11 cellular contexts compared by ENCODE assay signal in genomic region chr7:134933460-134934068, GRCh38. TPM values are rescaled to one million over a fixed set of nuclear protein-coding genes. Genes with fewer than 3 reads are reported as not detected.
A peak's percentile ranks its signal among the peaks of the same experiment; 100 is the strongest.
DNase-seq lines count a peak whose midpoint lies in the region; ATAC-seq and TF ChIP-seq lines count a peak whose summit lies in the region.
"Had no signal": no experiment of that assay in that cellular context is flagged by ENCODE, and none has a peak within 500 bp of the region (broad histone marks: within the 10 kb centered on the region; RNA-seq: fewer than 3 reads in every experiment).

No MANE protein-coding gene starts in this region.

- H3K4me1 ChIP-seq in spleen = peaks cover 4 to 41% (median 16%) of the 10 kb centered on the region in 6 donors

- peak overlapping the region; percentile 22 for H3K4me3 Mint-ChIP-seq in activated CD4-positive, alpha-beta T cell treated with anti-CD3 and anti-CD28 coated beads, Interleukin-2, amount 10 ng/mL, durations not matched to agents 24 days and 14 days
- peak overlapping the region; percentile 73 to 87 (median 78) for H3K4me3 Mint-ChIP-seq in IgD-negative memory B cell

- H3K36me3 ChIP-seq in spleen = peaks cover 0 to 8% (median 0%) of the 10 kb centered on the region in 6 donors

- H3K4me1 Mint-ChIP-seq in activated CD4-positive, alpha-beta T cell treated with anti-CD3 and anti-CD28 coated beads, Interleukin-2, amount 10 ng/mL, durations not matched to agents 24 days and 14 days = peaks cover 10% of the 10 kb centered on the region
- peaks cover 14 to 28% (median 15%) of the 10 kb centered on the region in 3 donors for H3K4me1 Mint-ChIP-seq in IgD-negative memory B cell

- ATAC-seq in HG03354 (IDR thresholded peaks at IDR 0.05; ENCODE audit: poor library complexity, severe bottlenecking, unreplicated experiment) = no peak

- H3K4me3 ChIP-seq in dorsolateral prefrontal cortex (peak overlapping the region in 8 of 59 donors; percentile 0 to 14 (median 4)), spleen (peak overlapping the region in 2 of 8 donors; percentile 8 to 43)

- H3K27ac Mint-ChIP-seq in activated CD4-positive, alpha-beta T cell treated with anti-CD3 and anti-CD28 coated beads, Interleukin-2, amount 10 ng/mL, durations not matched to agents 24 days and 14 days = no peak overlapping the region
- peak overlapping the region in 2 of 3 donors; percentile 63 to 85 for H3K27ac Mint-ChIP-seq in IgD-negative memory B cell

- DNase-seq in activated CD4-positive, alpha-beta T cell treated with anti-CD3 and anti-CD28 coated beads, Interleukin-2, amount 10 ng/mL, durations not matched to agents 24 days and 14 days = no peak
- DNase-seq in activated CD4-positive, alpha-beta T cell treated with anti-CD3 and anti-CD28 coated beads, Interleukin-2, amount 50 U/mL, for 1 hour = no peak
- DNase-seq in dorsolateral prefrontal cortex (no peak), spleen (no peak), iPS-NIHi11 (ENCODE audit: low spot score) (no peak), HuH-7.5 (ENCODE audit: low spot score) (no peak)
- DNase-seq: activated CD4-positive, alpha-beta T cell treated with anti-CD3 and anti-CD28 coated beads for 1 hour; NCI-H226; nucleus accumbens had no signal

- peaks cover 3% of the 10 kb centered on the region for H3K9me3 Mint-ChIP-seq in activated CD4-positive, alpha-beta T cell treated with anti-CD3 and anti-CD28 coated beads, Interleukin-2, amount 10 ng/mL, durations not matched to agents 24 days and 14 days
- H3K9me3 Mint-ChIP-seq in IgD-negative memory B cell = peaks cover 0 to 6% (median 0%) of the 10 kb centered on the region in 3 donors

- WGBS in spleen, 5 donors = 65 to 73% (median 71%) methylated on average over 3 of the region's 3 CpGs

- no peaks in the 10 kb centered on the region for H3K27me3 ChIP-seq in dorsolateral prefrontal cortex
- no peaks in the 10 kb centered on the region for H3K27me3 ChIP-seq in spleen (replicated peaks in 1 of 7)

- H3K36me3 Mint-ChIP-seq in activated CD4-positive, alpha-beta T cell treated with anti-CD3 and anti-CD28 coated beads, Interleukin-2, amount 10 ng/mL, durations not matched to agents 24 days and 14 days (ENCODE audit: low read depth) = no peaks in the 10 kb centered on the region
- peaks cover 2% of the 10 kb centered on the region for H3K36me3 Mint-ChIP-seq in IgD-negative memory B cell

- TF ChIP-seq POLR2A in spleen (IDR thresholded peaks at IDR 0.05) = no peak

- TF ChIP-seq CTCF in dorsolateral prefrontal cortex (IDR thresholded peaks at IDR 0.05 in 54 of 56, conservative IDR thresholded peaks at IDR 0.05 in 2 of 56; ENCODE audit: low read depth in 1 of 56, partially characterized antibody in 56 of 56) = no peak
- TF ChIP-seq CTCF in spleen (IDR thresholded peaks at IDR 0.05 in 8 of 11, conservative IDR thresholded peaks at IDR 0.05 in 3 of 11) = no peak

- intact Hi-C loops in activated CD4-positive, alpha-beta T cell treated with anti-CD3 and anti-CD28 coated beads, Interleukin-2, amount 10 ng/mL, durations not matched to agents 24 days and 14 days (cut with micrococcal nuclease) = no loop called here
- intact Hi-C loops in dorsolateral prefrontal cortex (cut with DNase I) = loop anchor here in 1 of 2 donors (5.0 kb wide), 1 partner anchor 41 kb away; no protein-coding TSS in a partner anchor
- intact Hi-C loops in spleen (cut with DNase I; ENCODE audit: low total_unique reads) = no loop called here

- H3K9me3 ChIP-seq in spleen = no peaks in the 10 kb centered on the region

- H3K27ac ChIP-seq in dorsolateral prefrontal cortex = peak overlapping the region in 45 of 59 donors; percentile 5 to 81 (median 58)
- peak overlapping the region in 7 of 8 donors; percentile 55 to 68 (median 63) for H3K27ac ChIP-seq in spleen

- no peaks in the 10 kb centered on the region for H3K27me3 Mint-ChIP-seq in activated CD4-positive, alpha-beta T cell treated with anti-CD3 and anti-CD28 coated beads, Interleukin-2, amount 10 ng/mL, durations not matched to agents 24 days and 14 days
- H3K27me3 Mint-ChIP-seq in IgD-negative memory B cell = peaks cover 4% of the 10 kb centered on the region

RNA-seq across cellular contexts. Expression of gene AGBL3, which starts 52.7 kb away (rescaled TPM):
- 2.0 and 3.4 TPM in 2 replicates for total RNA-seq in activated CD4-positive, alpha-beta T cell treated with anti-CD3 and anti-CD28 coated beads, Interleukin-2, amount 10 ng/mL, durations not matched to agents 24 days and 14 days
- polyA plus RNA-seq in IgD-negative memory B cell (1.3 TPM), spleen (1 to 10 TPM; 1.2 to 1.5 (median 1.3) TPM)
- total RNA-seq in dorsolateral prefrontal cortex (10 to 100 TPM in 2 of 120 experiments, 1 to 10 TPM in 118; 2.2 to 11.8 (median 5.8) TPM), spleen (10 to 100 TPM in 1 of 7 donors, 1 to 10 TPM in 6; 3.6 to 12.9 (median 5.1) TPM)
